In the genomic region with DNA sequence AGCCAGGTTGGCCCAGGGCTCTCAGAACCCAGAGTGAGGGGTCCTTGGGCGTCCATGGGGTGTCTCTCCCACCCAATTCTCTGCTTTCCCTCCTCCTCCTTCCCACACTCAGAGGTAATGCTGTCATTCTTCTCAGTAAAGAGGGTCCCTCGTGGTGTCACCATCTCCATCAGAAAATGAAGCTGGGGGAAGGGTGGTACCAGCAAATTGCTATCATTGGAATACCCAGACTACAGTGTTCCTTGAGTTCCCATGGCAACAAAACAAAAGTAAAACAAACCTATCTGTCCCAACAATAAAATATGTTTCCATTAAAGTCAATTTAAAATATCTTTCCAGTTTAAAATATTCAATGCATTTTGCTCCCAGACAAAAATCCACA, we compare ENCODE assay signal across 8 cellular contexts.
A peak's percentile ranks its signal among the peaks of the same experiment; 100 is the strongest.
DNase-seq lines count a peak whose midpoint lies in the region; ATAC-seq, FAIRE-seq and TF ChIP-seq lines count a peak whose summit lies in the region.

No MANE protein-coding gene starts in this region.

- peaks cover 2% of the 10 kb centered on the region for H3K9me3 Mint-ChIP-seq in natural killer cell treated with Interleukin-12 subunit alpha and Interleukin-12 subunit beta and Interleukin-15 and Interleukin-18, amount 100 ng/mL, for 72 hours

- H3K36me3 Mint-ChIP-seq in natural killer cell treated with Interleukin-12 subunit alpha and Interleukin-12 subunit beta and Interleukin-15 and Interleukin-18, amount 100 ng/mL, for 72 hours: peaks cover 21% of the 10 kb centered on the region

- TF ChIP-seq CTCF in dorsolateral prefrontal cortex (IDR thresholded peaks at IDR 0.05 in 54 of 56, conservative IDR thresholded peaks at IDR 0.05 in 2 of 56; ENCODE audit: low read depth in 1 of 56, partially characterized antibody in 56 of 56): no peak

- peaks cover 42 to 46% of the 10 kb centered on the region in 2 donors for H3K4me1 Mint-ChIP-seq in natural killer cell treated with Interleukin-12 subunit alpha and Interleukin-12 subunit beta and Interleukin-15 and Interleukin-18, amount 100 ng/mL, for 72 hours (ENCODE audit: low read depth in 2 of 2)

- FAIRE-seq in urothelium cell line (lab: Jason Lieb, UNC): no peak

- peak overlapping the region in 12 of 59 donors; percentile 1 to 50 (median 26) for H3K4me3 ChIP-seq in dorsolateral prefrontal cortex

- no peaks in the 10 kb centered on the region for H3K27me3 ChIP-seq in dorsolateral prefrontal cortex

- peak; percentile 60 for DNase-seq in EH (ENCODE audit: low read depth)
- peak; percentile 30 for DNase-seq in NCI-H748 treated with DMSO at 0.1 percent for 48 hours (lab: John Stamatoyannopoulos, UW)
- DNase-seq in dorsolateral prefrontal cortex: no peak
- no peak for DNase-seq in natural killer cell treated with Interleukin-12 subunit alpha and Interleukin-12 subunit beta and Interleukin-15 and Interleukin-18, amount 100 ng/mL, for 72 hours (ENCODE audit: low spot score)
- no peak for DNase-seq in iPS-NIHi11 (ENCODE audit: low spot score)
- DNase-seq in medulla oblongata (ENCODE audit: extremely low spot score): no peak
- no peak for DNase-seq in middle frontal gyrus (ENCODE audit: extremely low spot score, low spot score)
- DNase-seq in urothelium cell line (ENCODE audit: low spot score): no peak

- no peaks in the 10 kb centered on the region for H3K27me3 Mint-ChIP-seq in natural killer cell treated with Interleukin-12 subunit alpha and Interleukin-12 subunit beta and Interleukin-15 and Interleukin-18, amount 100 ng/mL, for 72 hours

- H3K27ac Mint-ChIP-seq in natural killer cell treated with Interleukin-12 subunit alpha and Interleukin-12 subunit beta and Interleukin-15 and Interleukin-18, amount 100 ng/mL, for 72 hours: peak overlapping the region; percentile 82 to 92

- peak overlapping the region in 54 of 59 donors; percentile 5 to 82 (median 68) for H3K27ac ChIP-seq in dorsolateral prefrontal cortex

- ATAC-seq in natural killer cell treated with Interleukin-12 subunit alpha and Interleukin-12 subunit beta and Interleukin-15 and Interleukin-18, amount 100 ng/mL, for 72 hours: peak; percentile 26 to 59

- intact Hi-C loops in dorsolateral prefrontal cortex (cut with DNase I): no loop called here

- peak overlapping the region; percentile 66 for H3K4me3 Mint-ChIP-seq in natural killer cell treated with Interleukin-12 subunit alpha and Interleukin-12 subunit beta and Interleukin-15 and Interleukin-18, amount 100 ng/mL, for 72 hours

Comparison
In these comparisons a context has a peak if more than half of its experiments do, and no peak if none do; other contexts are left out.
1. DNase-seq: peak in EH (single experiment) and NCI-H748 treated with DMSO at 0.1 percent for 48 hours (single experiment); none in dorsolateral prefrontal cortex (0 of 10), natural killer cell treated with Interleukin-12 subunit alpha and Interleukin-12 subunit beta and Interleukin-15 and Interleukin-18, amount 100 ng/mL, for 72 hours (single experiment), iPS-NIHi11 (single experiment), medulla oblongata (single experiment), middle frontal gyrus (single experiment) and urothelium cell line (single experiment).